In the genomic region with DNA sequence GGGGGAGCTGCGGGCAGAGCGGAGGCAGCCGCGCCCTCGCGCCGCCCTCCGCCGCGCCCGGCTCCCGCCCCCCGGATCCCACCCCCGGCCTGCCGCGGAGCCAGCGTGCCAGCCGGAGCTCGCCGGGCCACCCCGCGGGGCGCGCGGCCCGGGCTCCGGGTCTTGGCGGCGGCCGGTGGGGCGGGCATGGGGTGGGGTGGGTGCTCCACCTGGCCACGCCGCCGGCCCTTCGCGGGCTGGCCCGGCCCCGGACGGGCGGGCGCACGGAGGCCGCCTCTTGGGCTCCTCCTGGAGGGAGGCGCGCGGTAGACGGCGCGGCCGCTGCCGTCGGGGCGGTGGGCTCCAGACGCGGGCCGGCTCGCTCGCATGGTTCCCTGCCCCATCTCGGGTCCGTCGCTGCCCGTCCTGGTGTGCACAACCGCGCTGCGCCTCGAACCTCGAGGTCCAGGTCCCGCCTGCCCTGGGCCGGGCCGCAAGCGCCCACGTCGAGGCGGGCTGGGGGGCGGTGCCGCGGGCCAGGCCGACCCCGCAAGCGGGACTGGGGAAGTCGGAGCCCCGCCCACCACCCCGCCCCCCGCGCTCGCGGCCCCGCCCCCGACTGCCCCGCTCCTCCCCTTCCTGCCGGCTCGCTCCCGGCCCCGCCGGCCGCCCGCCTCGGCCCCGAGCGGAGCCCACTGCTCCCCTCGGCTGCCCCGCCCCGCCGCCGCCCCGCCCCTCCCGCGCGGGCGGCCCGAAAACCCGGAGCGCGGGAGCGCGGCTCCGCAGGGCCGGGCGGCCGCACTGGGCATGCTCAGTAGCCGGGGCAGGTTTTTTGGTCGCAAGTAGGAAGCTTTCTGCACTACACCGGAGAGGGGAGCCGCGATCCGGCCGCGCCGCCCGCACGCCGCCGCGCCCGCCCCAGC, we compare ENCODE assay signal across 8 cellular contexts. TPM values are rescaled to one million over a fixed set of nuclear protein-coding genes. Genes with fewer than 3 reads are reported as not detected.
A peak's percentile ranks its signal among the peaks of the same experiment; 100 is the strongest.
DNase-seq lines count a peak whose midpoint lies in the region; ATAC-seq, FAIRE-seq and TF ChIP-seq lines count a peak whose summit lies in the region.

A gene with protein sequence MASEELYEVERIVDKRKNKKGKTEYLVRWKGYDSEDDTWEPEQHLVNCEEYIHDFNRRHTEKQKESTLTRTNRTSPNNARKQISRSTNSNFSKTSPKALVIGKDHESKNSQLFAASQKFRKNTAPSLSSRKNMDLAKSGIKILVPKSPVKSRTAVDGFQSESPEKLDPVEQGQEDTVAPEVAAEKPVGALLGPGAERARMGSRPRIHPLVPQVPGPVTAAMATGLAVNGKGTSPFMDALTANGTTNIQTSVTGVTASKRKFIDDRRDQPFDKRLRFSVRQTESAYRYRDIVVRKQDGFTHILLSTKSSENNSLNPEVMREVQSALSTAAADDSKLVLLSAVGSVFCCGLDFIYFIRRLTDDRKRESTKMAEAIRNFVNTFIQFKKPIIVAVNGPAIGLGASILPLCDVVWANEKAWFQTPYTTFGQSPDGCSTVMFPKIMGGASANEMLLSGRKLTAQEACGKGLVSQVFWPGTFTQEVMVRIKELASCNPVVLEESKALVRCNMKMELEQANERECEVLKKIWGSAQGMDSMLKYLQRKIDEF (plus strand): TSS at position 814 of the 902 bp plus-strand sequence. CDS start 380 bp downstream, outside the sequence.

- H3K9me3 Mint-ChIP-seq in endodermal cell, result peaks cover 8% of the 10 kb centered on the region

- WGBS in endodermal cell (ENCODE audit: insufficient coverage in 1 of 2, insufficient read length in 1 of 2), 2 experiments, result 0% methylated on average over 9 to 121 of the region's 135 CpGs
- 1% methylated on average over 29 to 65 of the region's 135 CpGs for WGBS in mesodermal cell (ENCODE audit: insufficient coverage in 2 of 2), 2 experiments

- H3K4me1 ChIP-seq in endodermal cell (ENCODE audit: control insufficient read depth, insufficient read depth, low read length), result no peaks in the 10 kb centered on the region
- H3K4me1 ChIP-seq in mesodermal cell (ENCODE audit: control insufficient read depth, insufficient read depth, low read length, poor library complexity, severe bottlenecking), result peaks cover 4% of the 10 kb centered on the region

- H3K4me3 ChIP-seq in endodermal cell (ENCODE audit: low read length) (peak within 1 kb of the TSS; percentile 83), mesodermal cell (ENCODE audit: extremely low read depth, insufficient read depth, low read length, poor library complexity, severe bottlenecking) (peak within 1 kb of the TSS; percentile 59)

- peak; percentile 57 for ATAC-seq in GM21367 (IDR thresholded peaks at IDR 0.05; ENCODE audit: unreplicated experiment)

- H3K36me3 Mint-ChIP-seq in endodermal cell (ENCODE audit: low read depth), result peaks cover 5% of the 10 kb centered on the region

- no peaks in the 10 kb centered on the region for H3K27me3 ChIP-seq in endodermal cell (ENCODE audit: control insufficient read depth, insufficient read depth, low read length, poor library complexity, severe bottlenecking)

- peaks cover 13% of the 10 kb centered on the region for H3K4me1 Mint-ChIP-seq in endodermal cell

- FAIRE-seq in HTR-8/SVneo (lab: Jason Lieb, UNC), result peak; percentile 42

- H3K36me3 ChIP-seq in endodermal cell (ENCODE audit: control insufficient read depth, insufficient read depth, low read length) (no peaks in the 10 kb centered on the region), mesodermal cell (ENCODE audit: control insufficient read depth, insufficient read depth, low read length) (peaks cover 10% of the 10 kb centered on the region)

- peak; percentile 72 for DNase-seq in CMK (ENCODE audit: low read depth)
- DNase-seq in HTR-8/SVneo (ENCODE audit: insufficient read length, low spot score), result peak; percentile 89
- peak; percentile 78 for DNase-seq in NOMO-1 treated with dmso at 0.1 percent for 144 hours (lab: John Stamatoyannopoulos, UW; ENCODE audit: unreplicated experiment)
- DNase-seq in activated CD8-positive, alpha-beta memory T cell treated with anti-CD3 and anti-CD28 coated beads for 48 hours (ENCODE audit: low read depth in 2 of 3, low spot score in 2 of 3), result peak; percentile 60 to 85 (median 70)
- DNase-seq in endodermal cell, result peak; percentile 94
- peak; percentile 83 for DNase-seq in stimulated activated CD8-positive, alpha-beta memory T cell treated with anti-CD3 and anti-CD28 coated beads, Interleukin-15, amount 100 ng/mL, for 24 hours (ENCODE audit: low read depth)

- H3K27me3 Mint-ChIP-seq in endodermal cell (ENCODE audit: insufficient read depth), result peaks cover 30% of the 10 kb centered on the region

- TF ChIP-seq CTCF in endodermal cell (conservative IDR thresholded peaks at IDR 0.05), result peak; percentile 62

- peak within 1 kb of the TSS; percentile 32 for H3K9ac ChIP-seq in endodermal cell (ENCODE audit: extremely low read depth, low read length, poor library complexity, severe bottlenecking)

- H3K27ac ChIP-seq in endodermal cell (ENCODE audit: low read depth, low read length) (no peak within 1 kb of the TSS), mesodermal cell (ENCODE audit: low read depth, low read length, severe bottlenecking) (peak within 1 kb of the TSS; percentile 68)

- H3K9me3 ChIP-seq in endodermal cell (ENCODE audit: control insufficient read depth, low read length) (peaks cover 12% of the 10 kb centered on the region), mesodermal cell (ENCODE audit: control insufficient read depth, low read length) (peaks cover 17% of the 10 kb centered on the region)

- H3K27ac Mint-ChIP-seq in endodermal cell, result peak within 1 kb of the TSS; percentile 76

- H3K4me3 Mint-ChIP-seq in endodermal cell, result peak within 1 kb of the TSS; percentile 80

RNA-seq across cellular contexts. Expression of the gene that starts here (rescaled TPM):
- 10 to 100 TPM; 55.1 to 58.2 TPM for total RNA-seq in endodermal cell
- polyA plus RNA-seq in endodermal cell (2013, experiment 1 of 2), result 36.5 TPM
- 33.5 TPM for polyA plus RNA-seq in endodermal cell (2013, experiment 2 of 2)
- polyA plus RNA-seq in mesodermal cell (2013, experiment 1 of 2), result 40.0 TPM
- 42.9 TPM for polyA plus RNA-seq in mesodermal cell (2013, experiment 2 of 2)
